ENCODE assay signal across 29 cellular contexts in the genomic region with DNA sequence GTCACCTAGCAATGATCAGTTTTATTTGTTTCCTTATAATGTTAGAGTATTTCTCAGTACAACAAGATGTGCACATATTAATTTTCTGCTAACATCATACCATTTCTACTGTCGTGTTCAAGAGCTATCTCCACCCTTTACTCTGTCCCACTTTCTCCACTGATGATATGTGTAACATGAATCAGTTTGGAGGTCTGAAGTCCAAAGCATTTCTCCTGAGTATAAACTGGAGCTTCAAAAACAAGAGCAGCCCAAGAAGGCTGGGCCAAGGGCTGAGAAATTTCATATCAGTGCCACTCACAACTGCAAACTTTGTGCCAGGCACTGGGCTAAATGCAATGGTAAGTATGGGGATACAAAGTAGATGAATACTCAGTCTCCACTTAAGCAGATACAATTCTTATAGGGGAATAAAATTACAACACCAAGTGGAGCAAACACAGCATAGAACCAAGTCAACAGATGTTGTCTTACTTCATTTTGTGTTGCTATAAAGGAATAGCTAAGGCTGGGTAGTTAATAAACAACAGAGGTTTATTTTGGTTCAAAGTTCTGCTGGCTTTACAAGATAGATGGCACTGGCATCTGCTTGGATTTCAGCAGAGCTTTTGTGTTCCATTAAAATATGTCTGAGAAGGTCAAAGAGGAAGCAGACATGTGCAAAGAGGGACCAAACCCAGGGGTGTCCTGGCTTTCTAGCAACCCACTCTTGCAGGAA. TPM values are rescaled to one million over a fixed set of nuclear protein-coding genes. Genes with fewer than 3 reads are reported as not detected.
DNase-seq lines count a peak whose midpoint lies in the region; ATAC-seq, FAIRE-seq and TF ChIP-seq lines count a peak whose summit lies in the region.
"Had no signal": no experiment of that assay in that cellular context is flagged by ENCODE, and none has a peak within 500 bp of the region (broad histone marks: within the 10 kb centered on the region; RNA-seq: fewer than 3 reads in every experiment).

No MANE protein-coding gene starts in this region.

- WGBS in liver = 54% methylated on average over 1 of the region's 1 CpG
- 0% methylated on average over 1 of the region's 1 CpG for WGBS in HepG2 (ENCODE audit: low lambda C conversion rate)

- no peaks in the 10 kb centered on the region for H4K20me1 ChIP-seq in HepG2 (ENCODE audit: insufficient read depth, low read length)
- H4K20me1 ChIP-seq: BLaER1 treated with 17β-estradiol and CSF1 and Interleukin-3, amounts not matched to agents 10 nM and 100 nM had no signal

- POLR2A ChIA-PET in HepG2 (lab: Yijun Ruan, JAX) = no interaction called here

- H3K9ac ChIP-seq in liver (ENCODE audit: low read depth in 1 of 2, low read length in 2 of 2) (no peak overlapping the region), HepG2 (ENCODE audit: insufficient read depth, low read depth, low read length) (no peak overlapping the region)
- H3K9ac ChIP-seq: BLaER1 treated with 17β-estradiol and CSF1 and Interleukin-3, amounts not matched to agents 10 nM and 100 nM had no signal

- TF ChIP-seq CTCF in liver (IDR thresholded peaks at IDR 0.05; ENCODE audit: low read depth, low read length, missing input control) = no peak
- TF ChIP-seq CTCF in HepG2 (CRISPR knock-in tag; IDR thresholded peaks at IDR 0.05) = no peak

- CTCF ChIA-PET in HepG2 (lab: Yijun Ruan, JAX; ENCODE audit: low intra/inter-chr PET ratio, low total read pairs) = no interaction called here

- TF ChIP-seq RAD21 in liver (IDR thresholded peaks at IDR 0.05) = peak in 1 of 2 donors; percentile 13
- TF ChIP-seq RAD21 in HepG2 (CRISPR knock-in tag; IDR thresholded peaks at IDR 0.05) = no peak

- H3K4me2 ChIP-seq in HepG2 (ENCODE audit: low read depth, low read length) = no peak overlapping the region
- H3K4me2 ChIP-seq: GM23338 had no signal

- H3K4me1 ChIP-seq in liver (ENCODE audit: control insufficient read depth in 4 of 4, insufficient read depth in 4 of 4, low read length in 3 of 4) (peaks cover 0 to 16% (median 12%) of the 10 kb centered on the region in 4 donors), HepG2 (ENCODE audit: insufficient read depth, low read length) (no peaks in the 10 kb centered on the region)
- H3K4me1 ChIP-seq: BE2C had no signal

- no peak for TF ChIP-seq POLR2A in HepG2 (IDR thresholded peaks at IDR 0.05; ENCODE audit: insufficient read depth in 1 of 2, low read depth in 2 of 2, low read length in 2 of 2)

- H3K79me2 ChIP-seq in HepG2 (ENCODE audit: insufficient read depth, low read length) = no peaks in the 10 kb centered on the region

- H3K4me3 ChIP-seq in liver (ENCODE audit: low read depth in 1 of 3, low read length in 3 of 3) = no peak overlapping the region
- no peak overlapping the region for H3K4me3 ChIP-seq in HepG2 (replicated peaks in 1 of 3; ENCODE audit: insufficient read depth in 1 of 3, low read depth in 2 of 3, low read length in 3 of 3)
- H3K4me3 ChIP-seq: BLaER1 treated with 17β-estradiol and CSF1 and Interleukin-3, amounts not matched to agents 10 nM and 100 nM; GM23338 had no signal

- in situ Hi-C loops in HepG2 (cut with HindIII; ENCODE audit: extremely low pct_ligation_motif_present, low pct_unique_long_range_greater_than_20kb) = no loop called here

- H3K9me3 ChIP-seq in liver (ENCODE audit: control insufficient read depth in 4 of 4, low read length in 3 of 4) (no peaks in the 10 kb centered on the region), HepG2 (ENCODE audit: low read length) (no peaks in the 10 kb centered on the region)
- H3K9me3 ChIP-seq: BE2C had no signal

- no TSS peak for BruUV-seq in HepG2 (replicated peaks; lab: Mats Ljungman, UMichigan)

- no peak for FAIRE-seq in HepG2 (lab: Jason Lieb, UNC)
- FAIRE-seq: A204.1, D721Med, GM12891, GM18507 had no signal

- H3K36me3 ChIP-seq in liver (ENCODE audit: control insufficient read depth in 4 of 4, insufficient read depth in 3 of 4, low read depth in 1 of 4, low read length in 3 of 4) = no peaks in the 10 kb centered on the region
- H3K36me3 ChIP-seq in HepG2 (replicated peaks in 1 of 2; ENCODE audit: control insufficient read depth in 1 of 2, insufficient read depth in 2 of 2, low read length in 2 of 2) = no peaks in the 10 kb centered on the region
- H3K36me3 ChIP-seq: BE2C; BLaER1 treated with 17β-estradiol and CSF1 and Interleukin-3, amounts not matched to agents 10 nM and 100 nM had no signal

- no peak for ATAC-seq in HepG2
- ATAC-seq in left lobe of liver = peak; percentile 83
- ATAC-seq: GM23338, HCT116 had no signal

- TF ChIP-seq EP300 in HepG2 (IDR thresholded peaks at IDR 0.05; ENCODE audit: low read depth in 2 of 2, low read length in 2 of 2) (no peak), HepG2 (CRISPR knock-in tag; IDR thresholded peaks at IDR 0.05; ENCODE audit: borderline replicate concordance) (no peak)

- intact Hi-C loops in HepG2 (cut with micrococcal nuclease; ENCODE audit: unreplicated experiment) = no loop called here

- H3K27me3 ChIP-seq in liver (ENCODE audit: control insufficient read depth in 4 of 4, insufficient read depth in 4 of 4, low read length in 3 of 4) = peaks cover 0 to 2% (median 0%) of the 10 kb centered on the region in 4 donors
- H3K27me3 ChIP-seq in HepG2 (ENCODE audit: control insufficient read depth in 1 of 2, insufficient read depth in 2 of 2, low read length in 2 of 2) = no peaks in the 10 kb centered on the region
- H3K27me3 ChIP-seq: BE2C had no signal

- peak overlapping the region; percentile 60 to 86 for H3K27ac ChIP-seq in liver (ENCODE audit: low read depth in 1 of 2, low read length in 2 of 2)
- H3K27ac ChIP-seq in HepG2 (ENCODE audit: extremely low read length, insufficient read depth, low read length) = no peak overlapping the region
- H3K27ac ChIP-seq: 22Rv1 had no signal

- no peak overlapping the region for H2AFZ ChIP-seq in HepG2 (ENCODE audit: low read length)
- H2AFZ ChIP-seq: GM23338 had no signal

- DNase-seq in HepG2 (ENCODE audit: low spot score) (no peak), left lobe of liver (ENCODE audit: low spot score) (no peak), renal cortical epithelial cell (ENCODE audit: low read depth) (peak; percentile 26), globus pallidus (ENCODE audit: low spot score) (no peak), DMS153 treated with DMSO at 0.1 percent for 48 hours (lab: John Stamatoyannopoulos, UW; ENCODE audit: unreplicated experiment) (no peak), NCI-H748 (lab: John Stamatoyannopoulos, UW; ENCODE audit: unreplicated experiment) (no peak)
- DNase-seq: AML-193; BE2C; CD4-positive, alpha-beta T cell; CD8-positive, alpha-beta memory T cell; DMS 273 treated with DMSO at 0.1 percent for 48 hours; DMS53; DMS79 treated with DMSO at 0.1 percent for 48 hours; GF-D8; H9 had no signal

TF ChIP-seq in liver, 16 proteins besides CTCF, POLR2A, EP300 and RAD21:
- TF ChIP-seq RXRA (IDR thresholded peaks at IDR 0.05) = peak; percentile 16 to 56
- peak; percentile 66 for TF ChIP-seq SP1 (IDR thresholded peaks at IDR 0.05)
- peak; percentile 57 for TF ChIP-seq YY1 (IDR thresholded peaks at IDR 0.05)
- peak in 1 of 2 donors; percentile 15 for TF ChIP-seq JUND (IDR thresholded peaks at IDR 0.05)
- TF ChIP-seq FOXA1 (IDR thresholded peaks at IDR 0.05) = no peak
- peak; percentile 52 to 57 for TF ChIP-seq HNF4A (conservative IDR thresholded peaks at IDR 0.05)
- no peak for TF ChIP-seq HNF4G (IDR thresholded peaks at IDR 0.05)

TF ChIP-seq in HepG2, 621 proteins besides CTCF, POLR2A, EP300 and RAD21 (continues in another document):
- TF ChIP-seq ZNF569 (CRISPR knock-in tag; IDR thresholded peaks at IDR 0.05; ENCODE audit: borderline replicate concordance) = no peak
- TF ChIP-seq REL (CRISPR knock-in tag; conservative IDR thresholded peaks at IDR 0.05) = no peak
- no peak for TF ChIP-seq ATRX (CRISPR knock-in tag; IDR thresholded peaks at IDR 0.05; ENCODE audit: borderline replicate concordance)

RNA-seq across cellular contexts. Expression of a gene that starts 44.2 kb away (rescaled TPM):
- total RNA-seq in liver (not detected), HepG2 (2016; rRNA removed; fragmentation: Illumina TruSeq; extraction: Trizol) (not detected in 2 replicates), left lobe of liver (not detected), renal cortical epithelial cell (not detected in 2 replicates)
- polyA plus RNA-seq in liver (not detected), HepG2 (2011; rRNA removed) (not detected in 2 replicates)
- not detected in 2 replicates for total RNA-seq in HepG2 (2016; cell fraction: cytosol; rRNA removed; fragmentation: Illumina TruSeq; extraction: Trizol; ENCODE audit: low read depth)
- not detected in 2 replicates for total RNA-seq in HepG2 (2016; cell fraction: insoluble cytoplasmic fraction; rRNA removed; fragmentation: Illumina TruSeq; extraction: Trizol)
- total RNA-seq in HepG2 (2016; cell fraction: membrane; rRNA removed; fragmentation: Illumina TruSeq; extraction: Trizol) = not detected in 2 replicates
- not detected in 2 replicates for total RNA-seq in HepG2 (2016; cell fraction: nucleus; rRNA removed; fragmentation: Illumina TruSeq; extraction: Trizol)
- polyA plus RNA-seq in HepG2 (2011; cell fraction: cytosol; rRNA removed) = not detected in 2 replicates
- not detected in 2 replicates for polyA plus RNA-seq in HepG2 (2011; cell fraction: nucleus; rRNA removed)
- polyA plus RNA-seq in HepG2 (2012) = not detected in 2 replicates
- polyA plus RNA-seq in HepG2 (2016; cell fraction: cytosol; fragmentation: Illumina TruSeq; extraction: Trizol; ENCODE audit: low read depth) = not detected in 2 replicates
- polyA plus RNA-seq in HepG2 (2016; cell fraction: insoluble cytoplasmic fraction; fragmentation: Illumina TruSeq; extraction: Trizol; ENCODE audit: low read depth) = not detected in 2 replicates
- not detected in 2 replicates for polyA plus RNA-seq in HepG2 (2016; cell fraction: membrane; fragmentation: Illumina TruSeq; extraction: Trizol; ENCODE audit: low read depth)
- polyA plus RNA-seq in HepG2 (2016; cell fraction: nucleus; fragmentation: Illumina TruSeq; extraction: Trizol; ENCODE audit: insufficient read depth, low read depth) = not detected in 2 replicates
- not detected in 2 replicates for polyA minus RNA-seq in HepG2 (2011; rRNA and poly(A)+ RNA removed; ENCODE audit: low replicate concordance)
- not detected in 2 replicates for polyA minus RNA-seq in HepG2 (2011; cell fraction: cytosol; rRNA and poly(A)+ RNA removed)
- not detected in 2 replicates for polyA minus RNA-seq in HepG2 (2011; cell fraction: nucleus; rRNA and poly(A)+ RNA removed)
- total RNA-seq: CD4-positive, alpha-beta T cell; CD8-positive, alpha-beta memory T cell; Daoy; G401; GM23338; H4; H9 had no signal
- polyA plus RNA-seq: AG04450; CD14-positive monocyte; CD8-positive, alpha-beta memory T cell; GM23338 had no signal
